24 cellular contexts compared by ENCODE assay signal in the genomic region with DNA sequence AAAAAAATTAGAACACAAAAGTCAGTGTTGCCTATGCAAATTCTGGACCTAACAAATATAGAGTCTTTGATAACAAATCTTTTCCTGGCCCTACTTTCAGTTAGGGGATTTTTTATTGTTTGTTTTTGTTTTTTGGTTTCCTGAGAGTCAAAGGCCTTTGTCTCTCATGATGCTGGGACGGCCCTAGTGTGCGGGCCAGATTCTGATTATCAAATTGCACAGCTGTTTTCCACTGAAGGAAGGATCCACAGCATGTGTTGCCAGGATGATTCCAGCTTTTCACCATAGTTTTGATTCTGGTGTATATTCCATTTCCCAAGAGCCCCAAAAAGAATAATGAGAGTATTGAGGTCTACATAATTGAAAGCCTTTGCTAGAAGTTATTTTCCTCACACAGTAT.
"Had no signal": no experiment of that assay in that cellular context is flagged by ENCODE, and none has a peak within 500 bp of the region (broad histone marks: within the 10 kb centered on the region; RNA-seq: fewer than 3 reads in every experiment).

No MANE protein-coding gene starts in this region.

- ATAC-seq: effector memory CD8-positive, alpha-beta T cell; esophagus mucosa; foreskin keratinocyte; gastrocnemius medialis; gastroesophageal sphincter; heart left ventricle had no signal

- H3K27ac Mint-ChIP-seq: dendritic cell treated with granulocyte-macrophage colony-stimulating factor and Interleukin-4, amounts not matched to agents 40 ng/mL and 50 ng/mL, for 4 days; endodermal cell had no signal

- H3K4me1 ChIP-seq: colonic mucosa, esophagus muscularis mucosa, esophagus squamous epithelium, gastroesophageal sphincter had no signal

- H3K27me3 ChIP-seq: colonic mucosa, dorsolateral prefrontal cortex, esophagus muscularis mucosa, esophagus squamous epithelium, foreskin keratinocyte, gastrocnemius medialis, gastroesophageal sphincter, heart left ventricle had no signal

- H3K36me3 ChIP-seq: colonic mucosa had no signal

- H3K27me3 Mint-ChIP-seq: dendritic cell treated with granulocyte-macrophage colony-stimulating factor and Interleukin-4, amounts not matched to agents 40 ng/mL and 50 ng/mL, for 4 days; effector memory CD8-positive, alpha-beta T cell had no signal

- H3K4me3 ChIP-seq: colonic mucosa, coronary artery, dorsolateral prefrontal cortex, esophagus muscularis mucosa, esophagus squamous epithelium, gastrocnemius medialis, gastroesophageal sphincter, heart left ventricle had no signal

- DNase-seq: cerebellar nuclear complex; colonic mucosa; cortex of kidney; dorsolateral prefrontal cortex; effector CD4-positive, alpha-beta T cell; effector CD8-positive, alpha-beta T cell; effector memory CD4-positive, alpha-beta T cell; effector memory CD8-positive, alpha-beta T cell; endodermal cell; erythroblast; esophagus squamous epithelium; foreskin fibroblast; foreskin keratinocyte; foreskin melanocyte; gastrocnemius medialis; glutamatergic neuron; head of caudate nucleus; heart left ventricle had no signal

- H3K27ac ChIP-seq: colonic mucosa, coronary artery, dorsolateral prefrontal cortex, epithelial cell of prostate, esophagus muscularis mucosa, esophagus squamous epithelium, foreskin keratinocyte, gastrocnemius medialis, gastroesophageal sphincter, heart left ventricle had no signal

- H3K9me3 Mint-ChIP-seq: dendritic cell treated with granulocyte-macrophage colony-stimulating factor and Interleukin-4, amounts not matched to agents 40 ng/mL and 50 ng/mL, for 4 days; effector memory CD8-positive, alpha-beta T cell; endodermal cell had no signal

- H3K4me3 Mint-ChIP-seq: dendritic cell treated with granulocyte-macrophage colony-stimulating factor and Interleukin-4, amounts not matched to agents 40 ng/mL and 50 ng/mL, for 4 days; effector memory CD8-positive, alpha-beta T cell; endodermal cell had no signal

- H3K9me3 ChIP-seq: colonic mucosa, esophagus muscularis mucosa, esophagus squamous epithelium, gastrocnemius medialis, gastroesophageal sphincter, heart left ventricle had no signal
